In the genomic region with DNA sequence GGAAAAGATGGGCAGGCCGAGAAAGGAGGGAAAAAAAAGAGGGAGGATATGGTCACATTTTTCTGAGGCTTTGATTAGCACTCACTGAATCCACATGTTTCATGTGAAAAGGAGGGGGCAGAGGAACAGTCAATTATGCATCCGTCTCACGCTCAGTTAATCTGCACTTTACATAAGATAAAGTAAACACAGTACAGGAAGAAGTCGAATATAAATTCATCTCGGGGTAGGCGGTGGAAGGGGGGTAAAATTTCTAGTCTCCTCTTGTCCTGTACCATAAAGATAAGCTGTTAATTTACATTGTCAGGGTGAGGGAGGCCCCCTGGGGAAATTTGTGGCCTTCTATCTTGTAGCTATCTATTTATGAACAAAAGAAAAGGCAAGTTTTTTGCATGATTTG, we compare ENCODE assay signal across 31 cellular contexts.
DNase-seq lines count a peak whose midpoint lies in the region; ATAC-seq and TF ChIP-seq lines count a peak whose summit lies in the region.
"Had no signal": no experiment of that assay in that cellular context is flagged by ENCODE, and none has a peak within 500 bp of the region (broad histone marks: within the 10 kb centered on the region; RNA-seq: fewer than 3 reads in every experiment).

No MANE protein-coding gene starts in this region.

- H3K9ac ChIP-seq in neural progenitor cell: no peak overlapping the region
- H3K9ac ChIP-seq: parathyroid adenoma had no signal

- no peak overlapping the region for H3K27ac ChIP-seq in esophagus muscularis mucosa (replicated peaks in 1 of 4)
- H3K27ac ChIP-seq in neural progenitor cell: no peak overlapping the region
- H3K27ac ChIP-seq: cardiac muscle cell, colonic mucosa, parathyroid adenoma, SJSA1 had no signal

- no peak for TF ChIP-seq EP300 in esophagus muscularis mucosa (IDR thresholded peaks at IDR 0.05)

- no peak overlapping the region for H3K27ac Mint-ChIP-seq in neural progenitor cell
- H3K27ac Mint-ChIP-seq: activated CD8-positive, alpha-beta memory T cell treated with anti-CD3 and anti-CD28 coated beads, Interleukin-2, amount 10 ng/mL, durations not matched to agents 7 days and 5 days; activated naive CD8-positive, alpha-beta T cell treated with anti-CD3 and anti-CD28 coated beads, Interleukin-2, amount 50 U/mL, for 24 hours; activated T-cell treated with anti-CD3 and anti-CD28 coated beads, Interleukin-2, amount 50 U/mL, for 72 hours; CD8-positive, alpha-beta T cell; HFFc6; memory B cell; WTC11 had no signal

- H3K79me2 ChIP-seq in neural progenitor cell (ENCODE audit: low read depth): no peaks in the 10 kb centered on the region
- H3K79me2 ChIP-seq: parathyroid adenoma had no signal

- no peaks in the 10 kb centered on the region for H3K36me3 Mint-ChIP-seq in neural progenitor cell
- H3K36me3 Mint-ChIP-seq: activated CD8-positive, alpha-beta memory T cell treated with anti-CD3 and anti-CD28 coated beads, Interleukin-2, amount 10 ng/mL, durations not matched to agents 7 days and 5 days; CD8-positive, alpha-beta T cell; WTC11 had no signal

- no peak for TF ChIP-seq CTCF in esophagus muscularis mucosa (IDR thresholded peaks at IDR 0.05)
- no peak for TF ChIP-seq CTCF in neural progenitor cell (IDR thresholded peaks at IDR 0.05)

- 33% methylated on average over 6 of the region's 6 CpGs for WGBS in esophagus muscularis mucosa

- H3K27me3 ChIP-seq in esophagus muscularis mucosa: no peaks in the 10 kb centered on the region
- no peaks in the 10 kb centered on the region for H3K27me3 ChIP-seq in neural progenitor cell
- H3K27me3 ChIP-seq: cardiac muscle cell, colonic mucosa had no signal

- peaks cover 4% of the 10 kb centered on the region for H3K27me3 Mint-ChIP-seq in neural progenitor cell (ENCODE audit: insufficient read depth, low read depth)

- H3K4me1 ChIP-seq in esophagus muscularis mucosa (peaks cover 0 to 22% (median 15%) of the 10 kb centered on the region in 4 donors), neural progenitor cell (no peaks in the 10 kb centered on the region)
- H3K4me1 ChIP-seq: colonic mucosa, parathyroid adenoma, SJSA1 had no signal

- H4K20me1 ChIP-seq in neural progenitor cell (ENCODE audit: low read depth): no peaks in the 10 kb centered on the region

- H3K4me3 Mint-ChIP-seq in neural progenitor cell: no peak overlapping the region
- H3K4me3 Mint-ChIP-seq: activated CD8-positive, alpha-beta memory T cell treated with anti-CD3 and anti-CD28 coated beads, Interleukin-2, amount 10 ng/mL, durations not matched to agents 7 days and 5 days; activated naive CD8-positive, alpha-beta T cell treated with anti-CD3 and anti-CD28 coated beads, Interleukin-2, amount 50 U/mL, for 24 hours; activated T-cell treated with anti-CD3 and anti-CD28 coated beads, Interleukin-2, amount 50 U/mL, for 72 hours; CD8-positive, alpha-beta T cell; HFFc6; memory B cell; WTC11 had no signal

- H3K9me3 Mint-ChIP-seq in neural progenitor cell: peaks cover 4% of the 10 kb centered on the region
- H3K9me3 Mint-ChIP-seq: CD8-positive, alpha-beta T cell; HFFc6 had no signal

- peak; percentile 23 for DNase-seq in NCI-H510A treated with DMSO at 0.1 percent for 48 hours (lab: John Stamatoyannopoulos, UW)
- no peak for DNase-seq in NCI-H510A (lab: John Stamatoyannopoulos, UW)
- DNase-seq in NCI-H1436 treated with DMSO at 0.1 percent for 48 hours (lab: John Stamatoyannopoulos, UW): peak; percentile 10
- DNase-seq in esophagus muscularis mucosa (ENCODE audit: extremely low spot score): peak; percentile 29
- no peak for DNase-seq in neural progenitor cell (ENCODE audit: low spot score)
- DNase-seq: activated CD4-positive, alpha-beta T cell treated with anti-CD3 and anti-CD28 coated beads, Interleukin-2, amount 50 U/mL, for 1 hour; activated CD8-positive, alpha-beta memory T cell treated with anti-CD3 and anti-CD28 coated beads, Interleukin-2, amount 10 ng/mL, durations not matched to agents 7 days and 5 days; activated naive CD8-positive, alpha-beta T cell treated with anti-CD3 and anti-CD28 coated beads, Interleukin-2, amount 50 U/mL, for 24 hours; activated T-cell treated with anti-CD3 and anti-CD28 coated beads, Interleukin-2, amount 50 U/mL, for 72 hours; CD8-positive, alpha-beta T cell; colonic mucosa; DMS 273 treated with DMSO at 0.1 percent for 48 hours; effector CD4-positive, alpha-beta T cell; GDM1; GOT3; HFFc6; MV-4-11; NCI-H187 treated with DMSO at 0.1 percent for 48 hours; NCI-H2227 treated with DMSO at 0.1 percent for 48 hours; RPMI8226; small intestine; stimulated activated naive CD4-positive, alpha-beta T cell; T-helper 9 cell had no signal

- TF ChIP-seq POLR2A in esophagus muscularis mucosa (IDR thresholded peaks at IDR 0.05; ENCODE audit: low read depth): no peak

- H3K4me3 ChIP-seq in esophagus muscularis mucosa: no peak overlapping the region
- H3K4me3 ChIP-seq in neural progenitor cell: no peak overlapping the region
- H3K4me3 ChIP-seq: cardiac muscle cell, colonic mucosa, SJSA1 had no signal

- no peak overlapping the region for H2AFZ ChIP-seq in neural progenitor cell (replicated peaks)
- H2AFZ ChIP-seq: parathyroid adenoma had no signal

- H3K9me3 ChIP-seq in esophagus muscularis mucosa (peaks cover 0 to 4% (median 0%) of the 10 kb centered on the region in 4 donors), neural progenitor cell (ENCODE audit: low read depth) (peaks cover 7% of the 10 kb centered on the region)
- H3K9me3 ChIP-seq: colonic mucosa, SJSA1 had no signal

- H3K4me2 ChIP-seq in neural progenitor cell: no peak overlapping the region

- ATAC-seq in HG03097 (IDR thresholded peaks at IDR 0.05; ENCODE audit: low FRiP score, unreplicated experiment) (no peak), GM18502 (IDR thresholded peaks at IDR 0.05; ENCODE audit: poor library complexity, unreplicated experiment) (no peak)
- ATAC-seq: activated CD8-positive, alpha-beta memory T cell treated with anti-CD3 and anti-CD28 coated beads, Interleukin-2, amount 10 ng/mL, durations not matched to agents 7 days and 5 days; activated naive CD8-positive, alpha-beta T cell treated with anti-CD3 and anti-CD28 coated beads, Interleukin-2, amount 50 U/mL, for 24 hours; activated T-cell treated with anti-CD3 and anti-CD28 coated beads, Interleukin-2, amount 50 U/mL, for 72 hours; CD8-positive, alpha-beta T cell; left lobe of liver; WTC11 had no signal

- no peaks in the 10 kb centered on the region for H3K4me1 Mint-ChIP-seq in neural progenitor cell
- H3K4me1 Mint-ChIP-seq: activated CD8-positive, alpha-beta memory T cell treated with anti-CD3 and anti-CD28 coated beads, Interleukin-2, amount 10 ng/mL, durations not matched to agents 7 days and 5 days had no signal

- H3F3A ChIP-seq in neural progenitor cell (ENCODE audit: low read depth): no peaks in the 10 kb centered on the region

- intact Hi-C loops in esophagus muscularis mucosa (cut with DNase I): no loop called here

- no peaks in the 10 kb centered on the region for H3K36me3 ChIP-seq in esophagus muscularis mucosa
- H3K36me3 ChIP-seq in neural progenitor cell: no peaks in the 10 kb centered on the region
- H3K36me3 ChIP-seq: cardiac muscle cell, colonic mucosa, SJSA1 had no signal

Comparison
In these comparisons a context has a peak if more than half of its experiments do, and no peak if none do; other contexts are left out.
1. DNase-seq: peak in NCI-H510A treated with DMSO at 0.1 percent for 48 hours (single experiment), NCI-H1436 treated with DMSO at 0.1 percent for 48 hours (single experiment) and esophagus muscularis mucosa (single experiment); none in NCI-H510A (single experiment) and neural progenitor cell (single experiment).